Comparison of ENCODE assay signal across 8 cellular contexts in genomic region chr2:171086352-171087290, GRCh38.
DNase-seq lines count a peak whose midpoint lies in the region; ATAC-seq and TF ChIP-seq lines count a peak whose summit lies in the region.

No MANE protein-coding gene starts in this region.

- no peaks in the 10 kb centered on the region for H3K9me3 Mint-ChIP-seq in CD4-positive, CD25-positive, alpha-beta regulatory T cell
- H3K9me3 Mint-ChIP-seq in HFFc6 (no peaks in the 10 kb centered on the region), immature natural killer cell (no peaks in the 10 kb centered on the region)

- peaks cover 11% of the 10 kb centered on the region for H3K36me3 ChIP-seq in CD4-positive, CD25-positive, alpha-beta regulatory T cell (ENCODE audit: control insufficient read depth, insufficient read depth, low read length)

- H3K27ac Mint-ChIP-seq in CD4-positive, CD25-positive, alpha-beta regulatory T cell, result peak overlapping the region; percentile 77 to 95 (median 79)
- 0 out of 2 replicates have a peak overlapping the region, but pooled peaks have one; percentile 3 for H3K27ac Mint-ChIP-seq in HFFc6
- H3K27ac Mint-ChIP-seq in immature natural killer cell, result peak overlapping the region in 4 of 6 donors; percentile 6 to 64 (median 12)

- peak; percentile 33 to 84 (median 64) for DNase-seq in CD4-positive, CD25-positive, alpha-beta regulatory T cell
- peak; percentile 56 for DNase-seq in HFFc6
- peak; percentile 66 for DNase-seq in astrocyte of the spinal cord (ENCODE audit: low read depth, low spot score)
- DNase-seq in immature natural killer cell, result peak; percentile 9 to 36 (median 24)
- peak; percentile 46 for DNase-seq in stimulated activated CD4-positive, alpha-beta T cell treated with anti-CD3 and anti-CD28 coated beads, Interleukin-4, amount 100 ng/mL, for 1 hour

- no peaks in the 10 kb centered on the region for H3K27me3 Mint-ChIP-seq in CD4-positive, CD25-positive, alpha-beta regulatory T cell
- peaks cover 2% of the 10 kb centered on the region; the same call in 1 of the 2 replicates for H3K27me3 Mint-ChIP-seq in HFFc6 (ENCODE audit: insufficient read depth)
- H3K27me3 Mint-ChIP-seq in immature natural killer cell (ENCODE audit: low read depth in 3 of 3), result peaks cover 0 to 2% (median 0%) of the 10 kb centered on the region in 3 donors

- TF ChIP-seq CTCF in HFFc6 (IDR thresholded peaks at IDR 0.05) (peak; percentile 78), astrocyte of the spinal cord (IDR thresholded peaks at IDR 0.05; ENCODE audit: low read depth, low read length) (peak; percentile 77)

- H3K9me3 ChIP-seq in CD4-positive, CD25-positive, alpha-beta regulatory T cell (ENCODE audit: control insufficient read depth in 2 of 2, low read length in 2 of 2), result no peaks in the 10 kb centered on the region

- H3K4me1 ChIP-seq in CD4-positive, CD25-positive, alpha-beta regulatory T cell (ENCODE audit: control insufficient read depth, insufficient read depth, low read length, poor library complexity, severe bottlenecking), result peaks cover 57% of the 10 kb centered on the region

- H3K4me3 Mint-ChIP-seq in CD4-positive, CD25-positive, alpha-beta regulatory T cell, result peak overlapping the region; percentile 47 to 93 (median 90)
- H3K4me3 Mint-ChIP-seq in HFFc6 (no peak overlapping the region), immature natural killer cell (no peak overlapping the region)

- H3K27ac ChIP-seq in CD4-positive, CD25-positive, alpha-beta regulatory T cell (ENCODE audit: insufficient read depth, low read length, poor library complexity, severe bottlenecking), result peak overlapping the region; percentile 68

- peaks cover 13% of the 10 kb centered on the region for H3K36me3 Mint-ChIP-seq in CD4-positive, CD25-positive, alpha-beta regulatory T cell
- peaks cover 5% of the 10 kb centered on the region; the same call in 1 of the 2 replicates for H3K36me3 Mint-ChIP-seq in HFFc6 (ENCODE audit: low read depth)
- H3K36me3 Mint-ChIP-seq in immature natural killer cell, result peaks cover 0 to 4% (median 0%) of the 10 kb centered on the region in 3 donors

- H3K4me3 ChIP-seq in CD4-positive, CD25-positive, alpha-beta regulatory T cell (ENCODE audit: low read depth, low read length), result peak overlapping the region; percentile 83
- no peak overlapping the region for H3K4me3 ChIP-seq in astrocyte of the spinal cord (ENCODE audit: low read depth, low read length)

- in situ Hi-C loops in astrocyte of the spinal cord (cut with HindIII; ENCODE audit: low sequenced_read_pairs), result no loop called here

- H3K4me1 Mint-ChIP-seq in CD4-positive, CD25-positive, alpha-beta regulatory T cell, result peaks cover 46 to 84% (median 61%) of the 10 kb centered on the region in 4 donors
- H3K4me1 Mint-ChIP-seq in HFFc6 (ENCODE audit: low read depth) (peaks cover 42% of the 10 kb centered on the region), immature natural killer cell (peaks cover 25 to 44% of the 10 kb centered on the region in 2 donors)

- peak; percentile 76 to 82 for ATAC-seq in CD4-positive, CD25-positive, alpha-beta regulatory T cell (ENCODE audit: low read depth in 2 of 2)
- ATAC-seq in SK-N-SH treated with all-trans-retinoic acid at 6 μM for 48 hours (peak; percentile 95), HG02642 (IDR thresholded peaks at IDR 0.05; ENCODE audit: poor library complexity, unreplicated experiment) (no peak), HG03442 (IDR thresholded peaks at IDR 0.05; ENCODE audit: unreplicated experiment) (no peak)

- no peaks in the 10 kb centered on the region for H3K27me3 ChIP-seq in CD4-positive, CD25-positive, alpha-beta regulatory T cell (ENCODE audit: control insufficient read depth, insufficient read depth, low read length)

TF ChIP-seq in SK-N-SH treated with all-trans-retinoic acid at 6 μM for 48 hours, 23 proteins besides CTCF, POLR2A, EP300 and RAD21:
- no peak for TF ChIP-seq BACH2 (CRISPR knock-in tag; IDR thresholded peaks at IDR 0.05; ENCODE audit: borderline replicate concordance)
- no peak for TF ChIP-seq ESRRG (CRISPR knock-in tag; IDR thresholded peaks at IDR 0.05)
- no peak for TF ChIP-seq ARNTL (CRISPR knock-in tag; IDR thresholded peaks at IDR 0.05; ENCODE audit: borderline replicate concordance, low read depth)
- TF ChIP-seq RARB (CRISPR knock-in tag; IDR thresholded peaks at IDR 0.05), result no peak
- no peak for TF ChIP-seq ZC3H10 (CRISPR knock-in tag; IDR thresholded peaks at IDR 0.05)
TF ChIP-seq in SK-N-SH treated with all-trans-retinoic acid at 6 μM for 48 hours: peak in this region for 0.

Comparison
In these comparisons a context has a peak if more than half of its experiments do, and no peak if none do; other contexts are left out.
1. ATAC-seq: peak in CD4-positive, CD25-positive, alpha-beta regulatory T cell (2 of 2) and SK-N-SH treated with all-trans-retinoic acid at 6 μM for 48 hours (single experiment); none in HG02642 (single experiment) and HG03442 (single experiment).
2. H3K27ac Mint-ChIP-seq: peak in every context shown above with its lines; median percentile 79 in CD4-positive, CD25-positive, alpha-beta regulatory T cell; 12 in immature natural killer cell; 3 in HFFc6.
3. H3K4me3 Mint-ChIP-seq: peak in CD4-positive, CD25-positive, alpha-beta regulatory T cell (4 of 4); none in HFFc6 (single experiment) and immature natural killer cell (0 of 5).
4. Peak in every context shown above with its lines, with median percentiles within 50 percentile points of each other: DNase-seq.